In the genomic region with DNA sequence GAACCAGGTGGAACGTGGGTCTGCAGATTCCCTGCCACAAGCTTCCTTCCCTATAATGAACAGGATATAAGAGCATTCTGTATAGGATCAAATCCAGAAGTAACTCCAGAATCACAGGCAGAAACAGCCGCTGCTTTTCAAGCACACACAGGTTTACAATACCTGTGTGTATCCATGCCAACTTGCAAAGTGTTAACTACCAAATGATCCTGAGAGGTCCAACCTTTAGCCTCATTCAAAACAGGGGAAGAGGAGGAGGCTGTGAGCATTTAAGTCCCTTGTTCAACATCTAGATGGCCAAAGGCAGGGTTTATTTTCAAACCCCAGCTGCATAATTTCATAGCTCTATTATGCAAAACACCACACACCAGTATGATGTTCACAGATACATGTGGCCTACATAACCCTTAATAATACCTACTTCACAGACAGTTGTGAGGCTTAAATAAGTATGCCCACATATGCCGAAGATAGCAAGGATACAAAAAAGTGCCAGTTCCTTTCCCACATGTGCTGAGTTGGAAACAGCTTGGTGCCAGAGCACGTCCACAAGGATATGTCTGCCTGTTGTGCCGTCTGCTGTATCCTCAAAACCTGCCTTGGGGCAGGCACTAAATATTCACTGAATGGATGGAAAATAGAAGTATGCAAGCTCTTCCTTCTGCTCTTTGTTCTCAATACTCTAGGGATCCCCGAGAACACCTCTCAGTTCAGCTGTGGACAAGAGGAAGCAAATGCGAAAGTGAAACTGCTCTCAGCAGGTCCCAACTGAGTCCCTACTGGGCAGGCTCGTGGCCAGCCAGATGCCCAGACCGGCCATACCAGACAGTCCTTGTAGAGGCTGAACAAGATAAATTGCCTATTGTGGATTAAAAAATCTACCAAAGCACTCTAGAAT, we compare ENCODE assay signal across 8 cellular contexts.
DNase-seq lines count a peak whose midpoint lies in the region; ATAC-seq and TF ChIP-seq lines count a peak whose summit lies in the region.

No MANE protein-coding gene starts in this region.

- TF ChIP-seq RAD21 in IMR-90 (IDR thresholded peaks at IDR 0.05; ENCODE audit: low read length): no peak

- no peaks in the 10 kb centered on the region for H3K27me3 Mint-ChIP-seq in natural killer cell treated with Interleukin-12 subunit alpha and Interleukin-12 subunit beta and Interleukin-15 and Interleukin-18, amount 100 ng/mL, for 72 hours

- dilution Hi-C loops in IMR-90 (cut with HindIII; ENCODE audit: low sequenced_read_pairs, unreplicated experiment): no loop called here

- peaks cover 10 to 12% of the 10 kb centered on the region in 2 donors for H3K4me1 Mint-ChIP-seq in natural killer cell treated with Interleukin-12 subunit alpha and Interleukin-12 subunit beta and Interleukin-15 and Interleukin-18, amount 100 ng/mL, for 72 hours (ENCODE audit: low read depth in 2 of 2)

- peak overlapping the region; percentile 78; the same call in 2 of the 3 replicates for H2BK15ac ChIP-seq in IMR-90 (ENCODE audit: low read depth, low read length)

- H2BK20ac ChIP-seq in IMR-90 (ENCODE audit: low read depth, low read length): peak overlapping the region; percentile 72

- H3K4me3 ChIP-seq in IMR-90 (ENCODE audit: insufficient read depth, low read depth, low read length) (peak overlapping the region; percentile 48; the same call in 1 of the 2 replicates), fibroblast of the aortic adventitia (ENCODE audit: low read depth, low read length) (peak overlapping the region; percentile 65)

- TF ChIP-seq CTCF in IMR-90 (conservative IDR thresholded peaks at IDR 0.05; ENCODE audit: low read depth, low read length) (no peak), VCaP (conservative IDR thresholded peaks at IDR 0.05) (no peak), fibroblast of the aortic adventitia (IDR thresholded peaks at IDR 0.05; ENCODE audit: insufficient read depth, low read length) (no peak)

- no CpG with 5 or more reads among the region's 9 CpGs for WGBS in IMR-90 (ENCODE audit: extremely low coverage in 2 of 2, insufficient read length in 1 of 2), 2 experiments

- H2AK9ac ChIP-seq in IMR-90 (replicated peaks; ENCODE audit: low read depth, low read length, poor library complexity): peak overlapping the region; percentile 56

- no peaks in the 10 kb centered on the region; the same call in none of the 2 replicates for H3K9me1 ChIP-seq in IMR-90 (ENCODE audit: insufficient read depth, low read length)

- H3K27ac Mint-ChIP-seq in natural killer cell treated with Interleukin-12 subunit alpha and Interleukin-12 subunit beta and Interleukin-15 and Interleukin-18, amount 100 ng/mL, for 72 hours: peak overlapping the region; percentile 65 to 88

- peak overlapping the region; percentile 59 for H4K5ac ChIP-seq in IMR-90 (ENCODE audit: low read depth, low read length)

- BruUV-seq in IMR-90 (replicated peaks; lab: Mats Ljungman, UMichigan): no TSS peak

- H3K79me1 ChIP-seq in IMR-90 (ENCODE audit: low read depth in 1 of 2, low read length in 2 of 2): peaks cover 12 to 36% of the 10 kb centered on the region in 2 experiments; a peak in 3 of 4 replicates

- H2AK5ac ChIP-seq in IMR-90 (ENCODE audit: low read depth, low read length): peak overlapping the region; percentile 64; the same call in 1 of the 2 replicates

- H4K20me1 ChIP-seq in IMR-90 (ENCODE audit: insufficient read depth, low read length): no peaks in the 10 kb centered on the region

- H3K27ac ChIP-seq in IMR-90 (ENCODE audit: insufficient read depth, low read length) (peak overlapping the region; percentile 35), VCaP (peak overlapping the region; percentile 82)

- peak; percentile 69 for DNase-seq in DMS53 (lab: John Stamatoyannopoulos, UW)
- peak; percentile 77 for DNase-seq in IMR-90
- DNase-seq in fibroblast of the aortic adventitia (ENCODE audit: low read depth): peak; percentile 78
- DNase-seq in natural killer cell treated with Interleukin-12 subunit alpha and Interleukin-12 subunit beta and Interleukin-15 and Interleukin-18, amount 100 ng/mL, for 72 hours (ENCODE audit: low spot score): no peak

- POLR2A ChIA-PET in IMR-90 (lab: Charles Lee; ENCODE audit: unreplicated experiment): no interaction called here

- no peaks in the 10 kb centered on the region for H3K36me3 ChIP-seq in IMR-90 (ENCODE audit: control insufficient read depth, insufficient read depth, low read length)

- intact Hi-C loops in IMR-90 (cut with micrococcal nuclease): loop anchor here (5.0 kb wide), 1 partner anchor 61 kb away; no protein-coding TSS in a partner anchor

- peak overlapping the region; percentile 79 to 89 for H4K8ac ChIP-seq in IMR-90 (ENCODE audit: low read depth in 2 of 2, low read length in 2 of 2)

- H3K14ac ChIP-seq in IMR-90 (replicated peaks; ENCODE audit: low read depth, low read length): peak overlapping the region; percentile 50

- H3K4ac ChIP-seq in IMR-90 (ENCODE audit: low read depth, low read length): peak overlapping the region; percentile 60

- no peaks in the 10 kb centered on the region for H3K27me3 ChIP-seq in IMR-90 (ENCODE audit: control insufficient read depth, insufficient read depth, low read length)

- no peaks in the 10 kb centered on the region for H3K9me3 Mint-ChIP-seq in natural killer cell treated with Interleukin-12 subunit alpha and Interleukin-12 subunit beta and Interleukin-15 and Interleukin-18, amount 100 ng/mL, for 72 hours

- peak overlapping the region; percentile 49 for H2BK120ac ChIP-seq in IMR-90 (ENCODE audit: low read depth, low read length)

- H3K18ac ChIP-seq in IMR-90 (ENCODE audit: low read depth, low read length): peak overlapping the region; percentile 62; the same call in 1 of the 2 replicates

- ATAC-seq in GM19397 (IDR thresholded peaks at IDR 0.05; ENCODE audit: unreplicated experiment) (peak; percentile 89), IMR-90 (ENCODE audit: low read depth) (peak; percentile 98), HG02623 (IDR thresholded peaks at IDR 0.05; ENCODE audit: unreplicated experiment) (no peak), GM19324 (IDR thresholded peaks at IDR 0.05; ENCODE audit: low FRiP score, unreplicated experiment) (no peak)
- ATAC-seq in natural killer cell treated with Interleukin-12 subunit alpha and Interleukin-12 subunit beta and Interleukin-15 and Interleukin-18, amount 100 ng/mL, for 72 hours: peak; percentile 75 to 86

- peak overlapping the region; percentile 57; the same call in 1 of the 2 replicates for H3K23ac ChIP-seq in IMR-90 (ENCODE audit: low read depth, low read length)

- peak overlapping the region; percentile 69 for H3K56ac ChIP-seq in IMR-90 (ENCODE audit: extremely low read depth, insufficient read depth, low read length)

- H3K4me2 ChIP-seq in IMR-90 (ENCODE audit: low read depth, low read length): peak overlapping the region; percentile 85

- CTCF ChIA-PET in IMR-90 (lab: Yijun Ruan, JAX): no interaction called here

- peak overlapping the region; percentile 76 for H4K91ac ChIP-seq in IMR-90 (ENCODE audit: insufficient read depth, low read depth, low read length)

- H2AFZ ChIP-seq in IMR-90 (replicated peaks; ENCODE audit: low read length, poor library complexity): peak overlapping the region; percentile 84

- H3K4me1 ChIP-seq in IMR-90 (ENCODE audit: control insufficient read depth, insufficient read depth, low read length): peaks cover 12% of the 10 kb centered on the region

- H3K9me3 ChIP-seq in IMR-90 (ENCODE audit: control insufficient read depth, insufficient read depth, low read length): no peaks in the 10 kb centered on the region

- H3K4me3 Mint-ChIP-seq in natural killer cell treated with Interleukin-12 subunit alpha and Interleukin-12 subunit beta and Interleukin-15 and Interleukin-18, amount 100 ng/mL, for 72 hours: peak overlapping the region; percentile 84

- H2BK5ac ChIP-seq in IMR-90 (ENCODE audit: low read depth, low read length, poor library complexity, severe bottlenecking): peak overlapping the region; percentile 54

- no peaks in the 10 kb centered on the region for H3K36me3 Mint-ChIP-seq in natural killer cell treated with Interleukin-12 subunit alpha and Interleukin-12 subunit beta and Interleukin-15 and Interleukin-18, amount 100 ng/mL, for 72 hours

- H3K9ac ChIP-seq in IMR-90 (ENCODE audit: low read depth, low read length): peak overlapping the region; percentile 84

- TF ChIP-seq POLR2A in IMR-90 (IDR thresholded peaks at IDR 0.05; ENCODE audit: low read depth, low read length): no peak

- in situ Hi-C loops in IMR-90 (cut with MboI; ENCODE audit: low sequenced_read_pairs): no loop called here

TF ChIP-seq in IMR-90, 13 proteins besides CTCF, POLR2A, EP300 and RAD21:
- TF ChIP-seq CEBPB (IDR thresholded peaks at IDR 0.05; ENCODE audit: low read depth, low read length) (no peak), MXI1 (IDR thresholded peaks at IDR 0.05; ENCODE audit: borderline replicate concordance, low read depth, low read length) (no peak; the same call in 1 of the 2 replicates), BHLHE40 (IDR thresholded peaks at IDR 0.05; ENCODE audit: low read depth, low read length) (no peak), RCOR1 (IDR thresholded peaks at IDR 0.05; ENCODE audit: insufficient replicate concordance, low read length) (no peak), SMC3 (IDR thresholded peaks at IDR 0.05; ENCODE audit: low read depth, low read length) (no peak), CHD1 (IDR thresholded peaks at IDR 0.05; ENCODE audit: low read depth, low read length) (no peak)
TF ChIP-seq in IMR-90: peak in this region for 0.

Comparison
In these comparisons a context has a peak if more than half of its experiments do, and no peak if none do; other contexts are left out.
1. ATAC-seq: peak in GM19397 (single experiment), IMR-90 (single experiment) and natural killer cell treated with Interleukin-12 subunit alpha and Interleukin-12 subunit beta and Interleukin-15 and Interleukin-18, amount 100 ng/mL, for 72 hours (2 of 2); none in HG02623 (single experiment) and GM19324 (single experiment).